Comparison of ENCODE assay signal across 24 cellular contexts in the genomic region with DNA sequence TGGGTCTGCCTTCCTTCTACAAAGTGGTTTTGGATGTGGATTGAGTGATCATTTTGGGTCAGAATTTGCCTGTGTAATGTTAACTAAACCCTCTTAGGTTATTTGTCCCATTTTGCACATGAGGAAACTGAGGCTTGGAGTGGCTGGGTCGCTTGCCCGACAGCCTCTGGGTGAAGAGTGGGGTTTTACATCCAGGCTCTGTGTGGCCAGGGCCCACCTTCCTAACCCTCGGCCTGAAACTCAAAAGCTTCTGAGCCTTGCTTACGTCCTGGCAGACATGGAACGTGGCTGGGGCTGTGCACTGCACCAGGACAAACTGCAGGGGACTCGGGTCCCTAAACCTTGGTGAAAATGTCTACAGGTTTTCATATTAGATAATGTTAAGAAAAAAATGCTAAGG.
"Had no signal": no experiment of that assay in that cellular context is flagged by ENCODE, and none has a peak within 500 bp of the region (broad histone marks: within the 10 kb centered on the region; RNA-seq: fewer than 3 reads in every experiment).

No MANE protein-coding gene starts in this region.

- DNase-seq: activated CD4-positive, alpha-beta memory T cell treated with anti-CD3 and anti-CD28 coated beads for 36 hours; activated CD4-positive, alpha-beta T cell treated with anti-CD3 and anti-CD28 coated beads for 36 hours; activated CD4-positive, alpha-beta T cell treated with anti-CD3 and anti-CD28 coated beads, Interleukin-2, amount 10 ng/mL, durations not matched to agents 24 days and 14 days; activated CD4-positive, CD25-positive, alpha-beta regulatory T cell; activated CD4-positive, CD25-positive, alpha-beta regulatory T cell treated with anti-CD3 and anti-CD28 coated beads, Interleukin-2, amount 50 U/mL, for 72 hours; activated CD8-positive, alpha-beta T cell treated with anti-CD3 and anti-CD28 coated beads, Interleukin-2, amount 10 ng/mL, durations not matched to agents 7 days and 5 days; activated effector memory CD4-positive, alpha-beta T cell treated with Interleukin-2 at 50 U/mL for 16 hours; activated gamma-delta T cell treated with Interleukin-2 at 50 U/mL for 16 hours; activated naive CD4-positive, alpha-beta T cell treated with anti-CD3 and anti-CD28 coated beads, Interleukin-2, amount 50 U/mL, for 16 hours; activated naive CD4-positive, alpha-beta T cell treated with Interleukin-2 at 50 U/mL for 16 hours; activated T-cell treated with anti-CD3 and anti-CD28 coated beads, Interleukin-2, amount 50 U/mL, for 4 hours; amniotic stem cell; anterior cingulate cortex; brain microvascular endothelial cell; dorsolateral prefrontal cortex; effector memory CD4-positive, alpha-beta T cell; endodermal cell; foreskin fibroblast; T-helper 2 cell had no signal

- H3K4me3 Mint-ChIP-seq: activated CD4-positive, alpha-beta memory T cell treated with anti-CD3 and anti-CD28 coated beads for 36 hours; activated CD4-positive, alpha-beta T cell treated with anti-CD3 and anti-CD28 coated beads for 36 hours; activated CD4-positive, alpha-beta T cell treated with anti-CD3 and anti-CD28 coated beads, Interleukin-2, amount 10 ng/mL, durations not matched to agents 24 days and 14 days; activated CD8-positive, alpha-beta T cell treated with anti-CD3 and anti-CD28 coated beads, Interleukin-2, amount 10 ng/mL, durations not matched to agents 7 days and 5 days; activated naive CD8-positive, alpha-beta T cell; activated T-cell treated with anti-CD3 and anti-CD28 coated beads, Interleukin-2, amount 50 U/mL, for 4 hours; activated T-helper 17 cell treated with anti-CD3 and anti-CD28 coated beads, Interleukin-2, amount 50 U/mL, for 72 hours; central memory CD8-positive, alpha-beta T cell; dendritic cell treated with granulocyte-macrophage colony-stimulating factor and Interleukin-4, amounts not matched to agents 40 ng/mL and 50 ng/mL, for 4 days; endodermal cell had no signal

- ATAC-seq: activated CD4-positive, alpha-beta T cell treated with anti-CD3 and anti-CD28 coated beads for 36 hours; activated CD8-positive, alpha-beta T cell treated with anti-CD3 and anti-CD28 coated beads, Interleukin-2, amount 10 ng/mL, durations not matched to agents 7 days and 5 days; activated T-cell treated with anti-CD3 and anti-CD28 coated beads, Interleukin-2, amount 50 U/mL, for 4 hours; activated T-helper 17 cell treated with anti-CD3 and anti-CD28 coated beads, Interleukin-2, amount 50 U/mL, for 72 hours; esophagus mucosa had no signal

- H3K4me1 Mint-ChIP-seq: activated CD4-positive, alpha-beta T cell treated with anti-CD3 and anti-CD28 coated beads for 36 hours; activated CD4-positive, alpha-beta T cell treated with anti-CD3 and anti-CD28 coated beads, Interleukin-2, amount 10 ng/mL, durations not matched to agents 24 days and 14 days; activated T-helper 17 cell treated with anti-CD3 and anti-CD28 coated beads, Interleukin-2, amount 50 U/mL, for 72 hours; central memory CD8-positive, alpha-beta T cell; endodermal cell had no signal

- H3K27me3 Mint-ChIP-seq: activated CD4-positive, alpha-beta memory T cell treated with anti-CD3 and anti-CD28 coated beads for 36 hours; activated CD4-positive, alpha-beta T cell treated with anti-CD3 and anti-CD28 coated beads for 36 hours; activated CD4-positive, alpha-beta T cell treated with anti-CD3 and anti-CD28 coated beads, Interleukin-2, amount 10 ng/mL, durations not matched to agents 24 days and 14 days; central memory CD8-positive, alpha-beta T cell; dendritic cell treated with granulocyte-macrophage colony-stimulating factor and Interleukin-4, amounts not matched to agents 40 ng/mL and 50 ng/mL, for 4 days had no signal

- H3K27ac Mint-ChIP-seq: activated CD4-positive, alpha-beta memory T cell treated with anti-CD3 and anti-CD28 coated beads for 36 hours; activated CD4-positive, alpha-beta T cell treated with anti-CD3 and anti-CD28 coated beads for 36 hours; activated CD4-positive, alpha-beta T cell treated with anti-CD3 and anti-CD28 coated beads, Interleukin-2, amount 10 ng/mL, durations not matched to agents 24 days and 14 days; activated CD8-positive, alpha-beta T cell treated with anti-CD3 and anti-CD28 coated beads, Interleukin-2, amount 10 ng/mL, durations not matched to agents 7 days and 5 days; activated naive CD8-positive, alpha-beta T cell; activated T-helper 17 cell treated with anti-CD3 and anti-CD28 coated beads, Interleukin-2, amount 50 U/mL, for 72 hours; dendritic cell treated with granulocyte-macrophage colony-stimulating factor and Interleukin-4, amounts not matched to agents 40 ng/mL and 50 ng/mL, for 4 days; endodermal cell had no signal

- H3K36me3 Mint-ChIP-seq: activated CD4-positive, alpha-beta memory T cell treated with anti-CD3 and anti-CD28 coated beads for 36 hours; activated naive CD8-positive, alpha-beta T cell had no signal

- H3K9me3 Mint-ChIP-seq: activated T-cell treated with anti-CD3 and anti-CD28 coated beads, Interleukin-2, amount 50 U/mL, for 4 hours; activated T-helper 17 cell treated with anti-CD3 and anti-CD28 coated beads, Interleukin-2, amount 50 U/mL, for 72 hours; central memory CD8-positive, alpha-beta T cell had no signal
